18 cellular contexts compared by ENCODE assay signal in genomic region chr1:29395724-29396437, GRCh38.
A peak's percentile ranks its signal among the peaks of the same experiment; 100 is the strongest.
DNase-seq lines count a peak whose midpoint lies in the region; ATAC-seq and TF ChIP-seq lines count a peak whose summit lies in the region.
"Had no signal": no experiment of that assay in that cellular context is flagged by ENCODE, and none has a peak within 500 bp of the region (broad histone marks: within the 10 kb centered on the region; RNA-seq: fewer than 3 reads in every experiment).

No MANE protein-coding gene starts in this region.

- H3K4me3 ChIP-seq in SK-N-SH (ENCODE audit: low read depth in 2 of 2, low read length in 1 of 2), result no peak overlapping the region
- no peak overlapping the region for H3K4me3 ChIP-seq in hepatocyte
- no peak overlapping the region for H3K4me3 ChIP-seq in upper lobe of right lung
- H3K4me3 ChIP-seq: BLaER1 treated with 17β-estradiol and CSF1 and Interleukin-3, amounts not matched to agents 10 nM and 100 nM; SK-N-MC had no signal

- no peaks in the 10 kb centered on the region for H3K36me3 ChIP-seq in SK-N-SH (replicated peaks in 1 of 2; ENCODE audit: control insufficient read depth in 1 of 2, insufficient read depth in 2 of 2, low read length in 1 of 2)
- no peaks in the 10 kb centered on the region for H3K36me3 ChIP-seq in hepatocyte (replicated peaks; ENCODE audit: insufficient read depth, low read depth)
- no peaks in the 10 kb centered on the region for H3K36me3 ChIP-seq in upper lobe of right lung
- H3K36me3 ChIP-seq: BLaER1 treated with 17β-estradiol and CSF1 and Interleukin-3, amounts not matched to agents 10 nM and 100 nM had no signal

- ATAC-seq in SK-N-SH treated with all-trans-retinoic acid at 6 μM for 48 hours (no peak), upper lobe of right lung (peak; percentile 36)

- no peak for TF ChIP-seq EP300 in SK-N-SH (IDR thresholded peaks at IDR 0.05; ENCODE audit: borderline replicate concordance in 1 of 2, low read depth in 1 of 2, low read length in 1 of 2)

- H3K27me3 ChIP-seq in SK-N-SH (ENCODE audit: insufficient read depth), result no peaks in the 10 kb centered on the region
- no peaks in the 10 kb centered on the region for H3K27me3 ChIP-seq in hepatocyte
- peaks cover 11% of the 10 kb centered on the region for H3K27me3 ChIP-seq in upper lobe of right lung
- H3K27me3 ChIP-seq: BLaER1 treated with 17β-estradiol and CSF1 and Interleukin-3, amounts not matched to agents 10 nM and 100 nM had no signal

- H3F3A ChIP-seq in SK-N-SH (replicated peaks; ENCODE audit: insufficient read depth), result no peaks in the 10 kb centered on the region

- H4K20me1 ChIP-seq in SK-N-SH (ENCODE audit: insufficient read depth) (no peaks in the 10 kb centered on the region), hepatocyte (ENCODE audit: insufficient read depth, poor library complexity, severe bottlenecking) (no peaks in the 10 kb centered on the region)

- TF ChIP-seq CTCF in SK-N-SH (IDR thresholded peaks at IDR 0.05), result no peak
- no peak for TF ChIP-seq CTCF in hepatocyte (IDR thresholded peaks at IDR 0.05; ENCODE audit: poor library complexity)
- no peak for TF ChIP-seq CTCF in upper lobe of right lung (IDR thresholded peaks at IDR 0.05)

- H3K79me2 ChIP-seq in SK-N-SH (ENCODE audit: insufficient read depth), result no peaks in the 10 kb centered on the region
- H3K79me2 ChIP-seq in hepatocyte, result no peaks in the 10 kb centered on the region

- H3K27ac ChIP-seq in SK-N-SH (ENCODE audit: low read depth in 2 of 2, low read length in 1 of 2) (peak overlapping the region in 1 of 2 experiments; percentile 70; a peak in 1 of 4 replicates), hepatocyte (no peak overlapping the region), upper lobe of right lung (no peak overlapping the region)
- H3K27ac ChIP-seq: 22Rv1; BLaER1 treated with 17β-estradiol and CSF1 and Interleukin-3, amounts not matched to agents 10 nM and 100 nM; SK-N-MC had no signal

- TF ChIP-seq RAD21 in SK-N-SH (IDR thresholded peaks at IDR 0.05; ENCODE audit: low read length), result no peak

- 22% methylated on average over 6 of the region's 6 CpGs for WGBS in SK-N-SH (ENCODE audit: low lambda C conversion rate)
- whole genome bisulfite sequencing in hepatocyte (ENCODE audit: low lambda C conversion rate, missing lambda C conversion rate), result 77% methylated on average over 6 of the region's 6 CpGs

- H3K9me2 ChIP-seq in SK-N-SH (no peaks in the 10 kb centered on the region), hepatocyte (replicated peaks; ENCODE audit: insufficient read depth) (no peaks in the 10 kb centered on the region)

- H2AFZ ChIP-seq in SK-N-SH (ENCODE audit: low read depth) (no peak overlapping the region), hepatocyte (no peak overlapping the region)

- H3K9me3 ChIP-seq in SK-N-SH, result no peaks in the 10 kb centered on the region
- H3K9me3 ChIP-seq in hepatocyte (ENCODE audit: low read depth), result no peaks in the 10 kb centered on the region
- H3K9me3 ChIP-seq in upper lobe of right lung, result no peaks in the 10 kb centered on the region

- POLR2A ChIA-PET in SK-N-SH (lab: Yijun Ruan, JAX), result no interaction called here

- peak; percentile 6 for DNase-seq in SK-N-SH
- peak; percentile 32 for DNase-seq in M059J (ENCODE audit: low read depth)
- DNase-seq in hepatocyte (ENCODE audit: low spot score), result peak; percentile 2
- DNase-seq in upper lobe of right lung, result no peak
- DNase-seq in SKM-1 (lab: John Stamatoyannopoulos, UW; ENCODE audit: unreplicated experiment), result no peak
- no peak for DNase-seq in inferior parietal cortex (ENCODE audit: extremely low spot score)
- no peak for DNase-seq in T1000 (lab: John Stamatoyannopoulos, UW)
- DNase-seq: DMS 273 treated with DMSO at 0.1 percent for 48 hours, GF-D8, GOT3, NCI-H146, NCI-H2081, NCI-H510A, NCI-H774 had no signal

- H3K4me2 ChIP-seq in SK-N-SH (no peak overlapping the region), hepatocyte (no peak overlapping the region)

- peaks cover 0 to 27% of the 10 kb centered on the region in 2 experiments; a peak in 1 of 4 replicates for H3K4me1 ChIP-seq in SK-N-SH (ENCODE audit: control insufficient read depth in 1 of 2, insufficient read depth in 2 of 2, low read depth in 1 of 2, low read length in 1 of 2)
- H3K4me1 ChIP-seq in hepatocyte (ENCODE audit: insufficient read depth), result no peaks in the 10 kb centered on the region
- no peaks in the 10 kb centered on the region for H3K4me1 ChIP-seq in upper lobe of right lung

- CTCF ChIA-PET in SK-N-SH (lab: Yijun Ruan, JAX), result interaction anchor here (0.7 to 1.9 kb wide), 15 partner anchors 12 to 925 kb away, joined by 3 to 10 read pairs (median 3); no protein-coding TSS in a partner anchor

- intact Hi-C loops in upper lobe of right lung (cut with DNase I), result no loop called here

- H3K9ac ChIP-seq in SK-N-SH, result no peak overlapping the region
- H3K9ac ChIP-seq: BLaER1 treated with 17β-estradiol and CSF1 and Interleukin-3, amounts not matched to agents 10 nM and 100 nM had no signal

TF ChIP-seq in SK-N-SH, 30 proteins besides CTCF, POLR2A, EP300 and RAD21 (continues in another document):
- TF ChIP-seq TAF1 (IDR thresholded peaks at IDR 0.05; ENCODE audit: borderline replicate concordance, low read depth, low read length) (no peak), PBX3 (IDR thresholded peaks at IDR 0.05) (no peak), GABPA (IDR thresholded peaks at IDR 0.05; ENCODE audit: low read depth) (no peak), NFIC (IDR thresholded peaks at IDR 0.05; ENCODE audit: borderline replicate concordance) (no peak), RXRA (IDR thresholded peaks at IDR 0.05; ENCODE audit: borderline replicate concordance, low read depth) (no peak), RFX5 (IDR thresholded peaks at IDR 0.05; ENCODE audit: low read length) (no peak), FOXJ3 (CRISPR knock-in tag; IDR thresholded peaks at IDR 0.05) (no peak), RCOR1 (IDR thresholded peaks at IDR 0.05; ENCODE audit: low read length) (no peak)
- TF ChIP-seq, protein P1, sequence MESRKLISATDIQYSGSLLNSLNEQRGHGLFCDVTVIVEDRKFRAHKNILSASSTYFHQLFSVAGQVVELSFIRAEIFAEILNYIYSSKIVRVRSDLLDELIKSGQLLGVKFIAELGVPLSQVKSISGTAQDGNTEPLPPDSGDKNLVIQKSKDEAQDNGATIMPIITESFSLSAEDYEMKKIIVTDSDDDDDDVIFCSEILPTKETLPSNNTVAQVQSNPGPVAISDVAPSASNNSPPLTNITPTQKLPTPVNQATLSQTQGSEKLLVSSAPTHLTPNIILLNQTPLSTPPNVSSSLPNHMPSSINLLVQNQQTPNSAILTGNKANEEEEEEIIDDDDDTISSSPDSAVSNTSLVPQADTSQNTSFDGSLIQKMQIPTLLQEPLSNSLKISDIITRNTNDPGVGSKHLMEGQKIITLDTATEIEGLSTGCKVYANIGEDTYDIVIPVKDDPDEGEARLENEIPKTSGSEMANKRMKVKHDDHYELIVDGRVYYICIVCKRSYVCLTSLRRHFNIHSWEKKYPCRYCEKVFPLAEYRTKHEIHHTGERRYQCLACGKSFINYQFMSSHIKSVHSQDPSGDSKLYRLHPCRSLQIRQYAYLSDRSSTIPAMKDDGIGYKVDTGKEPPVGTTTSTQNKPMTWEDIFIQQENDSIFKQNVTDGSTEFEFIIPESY (IDR thresholded peaks at IDR 0.05; ENCODE audit: borderline replicate concordance, low read depth), result no peak

TF ChIP-seq in SK-N-SH treated with all-trans-retinoic acid at 6 μM for 48 hours, 23 proteins besides CTCF, POLR2A, EP300 and RAD21 (continues in another document):
- no peak for TF ChIP-seq ESRRG (CRISPR knock-in tag; IDR thresholded peaks at IDR 0.05)
- no peak for TF ChIP-seq ZFP3 (CRISPR knock-in tag; IDR thresholded peaks at IDR 0.05)
- TF ChIP-seq, protein P2, sequence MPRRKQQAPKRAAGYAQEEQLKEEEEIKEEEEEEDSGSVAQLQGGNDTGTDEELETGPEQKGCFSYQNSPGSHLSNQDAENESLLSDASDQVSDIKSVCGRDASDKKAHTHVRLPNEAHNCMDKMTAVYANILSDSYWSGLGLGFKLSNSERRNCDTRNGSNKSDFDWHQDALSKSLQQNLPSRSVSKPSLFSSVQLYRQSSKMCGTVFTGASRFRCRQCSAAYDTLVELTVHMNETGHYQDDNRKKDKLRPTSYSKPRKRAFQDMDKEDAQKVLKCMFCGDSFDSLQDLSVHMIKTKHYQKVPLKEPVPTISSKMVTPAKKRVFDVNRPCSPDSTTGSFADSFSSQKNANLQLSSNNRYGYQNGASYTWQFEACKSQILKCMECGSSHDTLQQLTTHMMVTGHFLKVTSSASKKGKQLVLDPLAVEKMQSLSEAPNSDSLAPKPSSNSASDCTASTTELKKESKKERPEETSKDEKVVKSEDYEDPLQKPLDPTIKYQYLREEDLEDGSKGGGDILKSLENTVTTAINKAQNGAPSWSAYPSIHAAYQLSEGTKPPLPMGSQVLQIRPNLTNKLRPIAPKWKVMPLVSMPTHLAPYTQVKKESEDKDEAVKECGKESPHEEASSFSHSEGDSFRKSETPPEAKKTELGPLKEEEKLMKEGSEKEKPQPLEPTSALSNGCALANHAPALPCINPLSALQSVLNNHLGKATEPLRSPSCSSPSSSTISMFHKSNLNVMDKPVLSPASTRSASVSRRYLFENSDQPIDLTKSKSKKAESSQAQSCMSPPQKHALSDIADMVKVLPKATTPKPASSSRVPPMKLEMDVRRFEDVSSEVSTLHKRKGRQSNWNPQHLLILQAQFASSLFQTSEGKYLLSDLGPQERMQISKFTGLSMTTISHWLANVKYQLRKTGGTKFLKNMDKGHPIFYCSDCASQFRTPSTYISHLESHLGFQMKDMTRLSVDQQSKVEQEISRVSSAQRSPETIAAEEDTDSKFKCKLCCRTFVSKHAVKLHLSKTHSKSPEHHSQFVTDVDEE (CRISPR knock-in tag; IDR thresholded peaks at IDR 0.05), result no peak
- TF ChIP-seq SNAI2 (CRISPR knock-in tag; IDR thresholded peaks at IDR 0.05), result no peak
- no peak for TF ChIP-seq ARNTL (CRISPR knock-in tag; IDR thresholded peaks at IDR 0.05; ENCODE audit: borderline replicate concordance, low read depth)
- TF ChIP-seq BACH2 (CRISPR knock-in tag; IDR thresholded peaks at IDR 0.05; ENCODE audit: borderline replicate concordance), result no peak
- TF ChIP-seq CSRNP3 (CRISPR knock-in tag; IDR thresholded peaks at IDR 0.05), result no peak
- no peak for TF ChIP-seq ZFP30 (CRISPR knock-in tag; IDR thresholded peaks at IDR 0.05)
- TF ChIP-seq ISL1 (CRISPR knock-in tag; IDR thresholded peaks at IDR 0.05), result no peak
- TF ChIP-seq TOX (CRISPR knock-in tag; IDR thresholded peaks at IDR 0.05; ENCODE audit: borderline replicate concordance), result no peak

Comparison
In these comparisons a context has a peak if more than half of its experiments do, and no peak if none do; other contexts are left out.
1. DNase-seq: peak in SK-N-SH (single experiment), M059J (single experiment) and hepatocyte (single experiment); none in upper lobe of right lung (single experiment), SKM-1 (single experiment), inferior parietal cortex (single experiment) and T1000 (single experiment).